Comparison of ENCODE assay signal across 9 cellular contexts in genomic region chr1:174258148-174258550, GRCh38.
DNase-seq lines count a peak whose midpoint lies in the region; ATAC-seq and TF ChIP-seq lines count a peak whose summit lies in the region.
"Had no signal": no experiment of that assay in that cellular context is flagged by ENCODE, and none has a peak within 500 bp of the region (broad histone marks: within the 10 kb centered on the region; RNA-seq: fewer than 3 reads in every experiment).

No MANE protein-coding gene starts in this region.

- TF ChIP-seq CTCF in BJ (IDR thresholded peaks at IDR 0.05; ENCODE audit: insufficient read depth, low read depth, low read length), result peak; percentile 51
- no peak for TF ChIP-seq CTCF in foreskin fibroblast (IDR thresholded peaks at IDR 0.05; ENCODE audit: low read depth, low read length)
- TF ChIP-seq CTCF in psoas muscle (IDR thresholded peaks at IDR 0.05), result peak; percentile 50

- H3K9me3 Mint-ChIP-seq in activated CD8-positive, alpha-beta T cell treated with anti-CD3 and anti-CD28 coated beads, Interleukin-2, amount 10 ng/mL, durations not matched to agents 7 days and 5 days (ENCODE audit: insufficient read depth), result no peaks in the 10 kb centered on the region

- H3K36me3 Mint-ChIP-seq in activated CD8-positive, alpha-beta T cell treated with anti-CD3 and anti-CD28 coated beads, Interleukin-2, amount 10 ng/mL, durations not matched to agents 7 days and 5 days (ENCODE audit: low read depth), result peaks cover 8% of the 10 kb centered on the region

- no peak overlapping the region for H3K27ac Mint-ChIP-seq in activated CD8-positive, alpha-beta T cell treated with anti-CD3 and anti-CD28 coated beads, Interleukin-2, amount 10 ng/mL, durations not matched to agents 7 days and 5 days

- H3K9me3 ChIP-seq in psoas muscle, result no peaks in the 10 kb centered on the region

- 56 to 63% (median 60%) methylated on average over 1 of the region's 1 CpG for WGBS in psoas muscle, 3 donors

- H3K27ac ChIP-seq in psoas muscle, result no peak overlapping the region
- H3K27ac ChIP-seq: skin epidermis had no signal

- POLR2A ChIA-PET in BJ (lab: Charles Lee), result no interaction called here
- POLR2A ChIA-PET in activated CD8-positive, alpha-beta T cell treated with anti-CD3 and anti-CD28 coated beads, Interleukin-2, amount 10 ng/mL, durations not matched to agents 7 days and 5 days (lab: Charles Lee), result no interaction called here

- no peak overlapping the region for H3K4me3 ChIP-seq in BJ (ENCODE audit: low read depth, low read length)
- no peak overlapping the region for H3K4me3 ChIP-seq in foreskin fibroblast (ENCODE audit: low read depth in 1 of 2, low read length in 2 of 2)
- no peak overlapping the region for H3K4me3 ChIP-seq in psoas muscle
- H3K4me3 ChIP-seq: skin epidermis had no signal

- H3K27me3 Mint-ChIP-seq in activated CD8-positive, alpha-beta T cell treated with anti-CD3 and anti-CD28 coated beads, Interleukin-2, amount 10 ng/mL, durations not matched to agents 7 days and 5 days (ENCODE audit: low read depth), result no peaks in the 10 kb centered on the region

- H3K4me3 Mint-ChIP-seq in activated CD8-positive, alpha-beta T cell treated with anti-CD3 and anti-CD28 coated beads, Interleukin-2, amount 10 ng/mL, durations not matched to agents 7 days and 5 days, result no peak overlapping the region

- DNase-seq in BJ (ENCODE audit: low read depth), result no peak
- peak; percentile 72 for DNase-seq in NCI-H69 (lab: John Stamatoyannopoulos, UW)
- DNase-seq in activated CD8-positive, alpha-beta T cell treated with anti-CD3 and anti-CD28 coated beads, Interleukin-2, amount 10 ng/mL, durations not matched to agents 7 days and 5 days, result peak; percentile 70
- DNase-seq in foreskin fibroblast, result peak; percentile 8 to 54
- DNase-seq in psoas muscle, result no peak

- intact Hi-C loops in psoas muscle (cut with DNase I), result loop anchor here in 1 of 2 donors (1.0 kb wide), 1 partner anchor 486 kb away; no protein-coding TSS in a partner anchor

- CTCF ChIA-PET in BJ (lab: Yijun Ruan, JAX), result interaction anchor here (0.7 to 1.9 kb wide), 9 partner anchors 10 to 665 kb away, joined by 3 to 8 read pairs (median 3); no protein-coding TSS in a partner anchor
- CTCF ChIA-PET in activated CD8-positive, alpha-beta T cell treated with anti-CD3 and anti-CD28 coated beads, Interleukin-2, amount 10 ng/mL, durations not matched to agents 7 days and 5 days (lab: Charles Lee), result interaction anchor here (1.0 to 1.8 kb wide), 2 partner anchors 486 to 741 kb away, joined by 3 to 9 read pairs; no protein-coding TSS in a partner anchor

- H3K27me3 ChIP-seq in BJ (ENCODE audit: control insufficient read depth, insufficient read depth, low read length), result no peaks in the 10 kb centered on the region
- H3K27me3 ChIP-seq in psoas muscle (ENCODE audit: insufficient read depth in 3 of 3, low read length in 2 of 3), result no peaks in the 10 kb centered on the region

- ATAC-seq in GM19395 (IDR thresholded peaks at IDR 0.05; ENCODE audit: unreplicated experiment), result peak; percentile 52
- peak; percentile 71 for ATAC-seq in activated CD8-positive, alpha-beta T cell treated with anti-CD3 and anti-CD28 coated beads, Interleukin-2, amount 10 ng/mL, durations not matched to agents 7 days and 5 days
- ATAC-seq in psoas muscle, result peak in 1 of 4 donors; percentile 49
- ATAC-seq in GM21723 (IDR thresholded peaks at IDR 0.05; ENCODE audit: unreplicated experiment), result no peak
- ATAC-seq in HG02610 (IDR thresholded peaks at IDR 0.05; ENCODE audit: unreplicated experiment), result no peak

- H3K4me1 Mint-ChIP-seq in activated CD8-positive, alpha-beta T cell treated with anti-CD3 and anti-CD28 coated beads, Interleukin-2, amount 10 ng/mL, durations not matched to agents 7 days and 5 days (ENCODE audit: low read depth), result no peaks in the 10 kb centered on the region

- H3K4me1 ChIP-seq in psoas muscle, result no peaks in the 10 kb centered on the region

- H3K36me3 ChIP-seq in BJ (ENCODE audit: control insufficient read depth, insufficient read depth, low read length), result no peaks in the 10 kb centered on the region
- peaks cover 0 to 8% of the 10 kb centered on the region in 2 donors for H3K36me3 ChIP-seq in psoas muscle (ENCODE audit: insufficient read depth in 1 of 2, low read depth in 1 of 2)

Comparison
In these comparisons a context has a peak if more than half of its experiments do, and no peak if none do; other contexts are left out.
1. DNase-seq: peak in NCI-H69 (single experiment), activated CD8-positive, alpha-beta T cell treated with anti-CD3 and anti-CD28 coated beads, Interleukin-2, amount 10 ng/mL, durations not matched to agents 7 days and 5 days (single experiment) and foreskin fibroblast (2 of 2); none in BJ (single experiment) and psoas muscle (0 of 2).
2. ATAC-seq: peak in GM19395 (single experiment) and activated CD8-positive, alpha-beta T cell treated with anti-CD3 and anti-CD28 coated beads, Interleukin-2, amount 10 ng/mL, durations not matched to agents 7 days and 5 days (single experiment); none in GM21723 (single experiment) and HG02610 (single experiment).